8 cellular contexts compared by ENCODE assay signal in the genomic region with DNA sequence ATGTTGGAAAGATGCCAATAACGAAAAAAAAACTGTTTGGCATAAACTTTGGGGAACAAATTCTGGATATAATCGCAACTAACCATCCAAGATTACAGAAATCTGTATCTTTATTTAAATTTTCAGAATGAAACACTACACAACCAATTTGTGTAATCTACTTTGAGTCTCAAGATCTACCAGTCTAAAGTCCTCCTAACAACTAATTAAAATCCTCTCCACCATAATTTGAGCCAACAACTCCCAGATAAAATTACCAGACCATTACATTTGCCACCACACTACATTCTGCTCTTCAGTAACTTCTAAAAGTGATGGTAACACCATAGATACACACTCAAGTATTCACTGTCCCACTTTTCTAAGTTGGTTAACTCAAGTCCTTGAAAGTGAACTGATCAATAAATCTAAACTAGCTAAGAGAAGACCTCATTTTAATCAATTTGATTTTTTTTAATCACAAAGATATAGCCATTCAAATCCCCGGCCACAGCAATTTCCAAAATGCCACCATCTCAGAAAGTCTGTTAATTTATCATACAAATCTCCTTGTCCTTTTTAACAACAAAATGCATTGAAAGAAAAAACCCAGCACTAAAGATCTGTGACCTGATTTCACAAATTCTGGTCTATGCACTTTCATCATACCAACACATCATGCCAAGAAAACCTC. TPM values are rescaled to one million over a fixed set of nuclear protein-coding genes. Genes with fewer than 3 reads are reported as not detected.
A peak's percentile ranks its signal among the peaks of the same experiment; 100 is the strongest.
DNase-seq lines count a peak whose midpoint lies in the region; ATAC-seq, FAIRE-seq and TF ChIP-seq lines count a peak whose summit lies in the region.

No MANE protein-coding gene starts in this region.

- SMC1A ChIA-PET in GM12878 (lab: Charles Lee; ENCODE audit: uncharacterized antibody, unreplicated experiment), result interaction anchor here (0.7 to 12.1 kb wide), 8 partner anchors 10 to 240 kb away, joined by 3 to 112 read pairs (median 4); no protein-coding TSS in a partner anchor

- in situ Hi-C loops in GM12878 (cut with MboI), result no loop called here

- H3K27me3 ChIP-seq in cardiac muscle cell (no peaks in the 10 kb centered on the region), GM12878 (replicated peaks in 1 of 2; ENCODE audit: control insufficient read depth in 2 of 2, insufficient read depth in 2 of 2, low read length in 1 of 2) (no peaks in the 10 kb centered on the region), lower lobe of right lung (ENCODE audit: low read depth) (no peaks in the 10 kb centered on the region), upper lobe of right lung (no peaks in the 10 kb centered on the region)

- POLR2A ChIA-PET in GM12878 (lab: Charles Lee), result interaction anchor here (0.6 to 1.5 kb wide), 8 partner anchors 9 to 65 kb away, joined by 3 to 9 read pairs (median 3); no protein-coding TSS in a partner anchor

- peak overlapping the region; percentile 71 for H3K9ac ChIP-seq in GM12878 (ENCODE audit: control insufficient read depth, insufficient read depth, low read length)

- no TSS peak for BruUV-seq in GM12878 (replicated peaks; lab: Mats Ljungman, UMichigan)

- DNase-seq in cardiac muscle cell (ENCODE audit: low read depth in 1 of 2, low spot score in 1 of 2) (peak in 1 of 2 donors; percentile 63), Right ventricle myocardium inferior (ENCODE audit: missing footprints) (no peak), GM12878 (ENCODE audit: low read depth, low spot score) (no peak), lower lobe of right lung (no peak), upper lobe of right lung (no peak), NCI-H128 (lab: John Stamatoyannopoulos, UW; ENCODE audit: unreplicated experiment) (no peak), OCI-M2 (lab: John Stamatoyannopoulos, UW; ENCODE audit: unreplicated experiment) (no peak)

- CTCF ChIA-PET in GM12878 (lab: Yijun Ruan, JAX), result interaction anchor here (0.8 to 2.4 kb wide), 7 partner anchors 15 to 242 kb away, joined by 3 to 14 read pairs (median 5); no protein-coding TSS in a partner anchor

- TF ChIP-seq POLR2A in GM12878 (IDR thresholded peaks at IDR 0.05; ENCODE audit: low read depth, low read length), result no peak

- intact Hi-C loops in Right ventricle myocardium inferior (cut with DNase I) (no loop called here), GM12878 (cut with micrococcal nuclease; ENCODE audit: unreplicated experiment) (no loop called here), lower lobe of right lung (cut with DNase I) (no loop called here), upper lobe of right lung (cut with DNase I) (no loop called here)

- TF ChIP-seq RAD21 in GM12878 (IDR thresholded peaks at IDR 0.05; ENCODE audit: insufficient read depth, low read depth, low read length), result no peak

- peak overlapping the region; percentile 73 for H3K4me2 ChIP-seq in GM12878 (ENCODE audit: control insufficient read depth, insufficient read depth)

- no peak for TF ChIP-seq EP300 in GM12878 (IDR thresholded peaks at IDR 0.05; ENCODE audit: borderline replicate concordance in 1 of 2, control insufficient read depth in 1 of 2, low read depth in 2 of 2, low read length in 2 of 2)

- RAD21 ChIA-PET in GM12878 (lab: Charles Lee; ENCODE audit: unreplicated experiment), result interaction anchor here (0.6 to 4.4 kb wide), 7 partner anchors 14 to 240 kb away, joined by 3 to 30 read pairs (median 4); no protein-coding TSS in a partner anchor

- peak overlapping the region; percentile 100 for H3K27ac ChIP-seq in cardiac muscle cell
- no peak overlapping the region; the same call in 1 of the 2 replicates for H3K27ac ChIP-seq in GM12878 (ENCODE audit: control insufficient read depth, insufficient read depth)
- peak overlapping the region; percentile 99 for H3K27ac ChIP-seq in lower lobe of right lung
- peak overlapping the region; percentile 89 for H3K27ac ChIP-seq in upper lobe of right lung

- WGBS in GM12878 (ENCODE audit: insufficient coverage, insufficient replicate concordance, low lambda C conversion rate, missing lambda C conversion rate), result 48% methylated on average over 3 of the region's 3 CpGs

- H3K4me3 ChIP-seq in cardiac muscle cell (peak overlapping the region; percentile 80), GM12878 (peak overlapping the region; percentile 93), lower lobe of right lung (peak overlapping the region; percentile 89), upper lobe of right lung (peak overlapping the region; percentile 67)

- H3K36me3 ChIP-seq in cardiac muscle cell (peaks cover 2% of the 10 kb centered on the region), GM12878 (ENCODE audit: control insufficient read depth in 2 of 2, insufficient read depth in 2 of 2, low read length in 1 of 2) (no peaks in the 10 kb centered on the region), lower lobe of right lung (no peaks in the 10 kb centered on the region), upper lobe of right lung (no peaks in the 10 kb centered on the region)

- TF ChIP-seq CTCF in cardiac muscle cell (IDR thresholded peaks at IDR 0.05; ENCODE audit: low read depth, low read length) (no peak), GM12878 (IDR thresholded peaks at IDR 0.05 in 2 of 3, conservative IDR thresholded peaks at IDR 0.05 in 1 of 3; ENCODE audit: control insufficient read depth in 2 of 3, extremely low read depth in 1 of 3, insufficient read depth in 1 of 3, low read depth in 3 of 3, low read length in 3 of 3) (no peak), lower lobe of right lung (IDR thresholded peaks at IDR 0.05) (no peak), upper lobe of right lung (IDR thresholded peaks at IDR 0.05) (no peak)

- no peaks in the 10 kb centered on the region for H3K9me3 ChIP-seq in cardiac muscle cell (ENCODE audit: low read depth)
- no peaks in the 10 kb centered on the region for H3K9me3 ChIP-seq in GM12878 (replicated peaks; ENCODE audit: control insufficient read depth, insufficient read depth, low read length)
- H3K9me3 ChIP-seq in lower lobe of right lung, result no peaks in the 10 kb centered on the region
- no peaks in the 10 kb centered on the region for H3K9me3 ChIP-seq in upper lobe of right lung

- H3K79me2 ChIP-seq in GM12878 (ENCODE audit: control insufficient read depth, insufficient read depth, low read length), result peaks cover 61% of the 10 kb centered on the region

- no peak for ATAC-seq in Right ventricle myocardium inferior
- ATAC-seq in GM12878, result no peak
- no peak for ATAC-seq in lower lobe of right lung
- ATAC-seq in upper lobe of right lung, result no peak
- no peak for ATAC-seq in GM18873 (IDR thresholded peaks at IDR 0.05; ENCODE audit: low FRiP score, unreplicated experiment)

- FAIRE-seq in GM12878 (lab: Jason Lieb, UNC), result no peak

- H3K4me1 ChIP-seq in cardiac muscle cell (ENCODE audit: low read depth) (peaks cover 22% of the 10 kb centered on the region), GM12878 (ENCODE audit: control insufficient read depth, insufficient read depth, low read length) (no peaks in the 10 kb centered on the region; the same call in 1 of the 2 replicates), lower lobe of right lung (peaks cover 65% of the 10 kb centered on the region), upper lobe of right lung (peaks cover 55% of the 10 kb centered on the region)

- no peak overlapping the region for H2AFZ ChIP-seq in GM12878 (ENCODE audit: control insufficient read depth, low read depth, low read length)

- no peaks in the 10 kb centered on the region for H4K20me1 ChIP-seq in GM12878 (ENCODE audit: control insufficient read depth, insufficient read depth)

TF ChIP-seq in GM12878, 131 proteins besides CTCF, POLR2A, EP300 and RAD21 (continues in another document):
- no peak for TF ChIP-seq RAD51 (IDR thresholded peaks at IDR 0.05)
- TF ChIP-seq, protein P1, sequence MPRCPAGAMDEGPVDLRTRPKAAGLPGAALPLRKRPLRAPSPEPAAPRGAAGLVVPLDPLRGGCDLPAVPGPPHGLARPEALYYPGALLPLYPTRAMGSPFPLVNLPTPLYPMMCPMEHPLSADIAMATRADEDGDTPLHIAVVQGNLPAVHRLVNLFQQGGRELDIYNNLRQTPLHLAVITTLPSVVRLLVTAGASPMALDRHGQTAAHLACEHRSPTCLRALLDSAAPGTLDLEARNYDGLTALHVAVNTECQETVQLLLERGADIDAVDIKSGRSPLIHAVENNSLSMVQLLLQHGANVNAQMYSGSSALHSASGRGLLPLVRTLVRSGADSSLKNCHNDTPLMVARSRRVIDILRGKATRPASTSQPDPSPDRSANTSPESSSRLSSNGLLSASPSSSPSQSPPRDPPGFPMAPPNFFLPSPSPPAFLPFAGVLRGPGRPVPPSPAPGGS (IDR thresholded peaks at IDR 0.05; ENCODE audit: borderline replicate concordance, insufficient read depth, low read depth, low read length, poor library complexity, severe bottlenecking), result no peak

RNA-seq across cellular contexts. Expression of a gene that starts 1.9 kb away (rescaled TPM):
- total RNA-seq in cardiac muscle cell, result 26.8 and 26.9 TPM in 2 replicates
- polyA plus RNA-seq in cardiac muscle cell, result 46.4 and 64.8 TPM in 2 replicates
- 16.1 TPM for total RNA-seq in Right ventricle myocardium inferior
- 68.3 and 70.9 TPM in 2 replicates for total RNA-seq in GM12878 (2013; cell fraction: nucleolus; rRNA removed)
- 15.8 and 20.7 TPM in 2 replicates for total RNA-seq in GM12878 (2014; rRNA removed)
- 14.0 and 14.8 TPM in 2 replicates for total RNA-seq in GM12878 (2014; rRNA removed; fragmentation: Illumina TruSeq; extraction: Trizol)
- total RNA-seq in GM12878 (2021), result 12.4 and 14.0 TPM in 2 replicates
- 9.1 TPM for polyA plus RNA-seq in GM12878 (2011; ENCODE audit: low read depth)
- polyA plus RNA-seq in GM12878 (2011; rRNA removed), result 14.8 and 16.6 TPM in 2 replicates
- 11.3 and 12.5 TPM in 2 replicates for polyA plus RNA-seq in GM12878 (2011; cell fraction: cytosol; rRNA removed)
- polyA plus RNA-seq in GM12878 (2011; cell fraction: nucleus; rRNA removed), result 11.8 and 14.3 TPM in 2 replicates
- polyA plus RNA-seq in GM12878 (2012), result 11.7 and 12.2 TPM in 2 replicates
- 12.7 and 15.7 TPM in 2 replicates for polyA plus RNA-seq in GM12878 (2014; fragmentation: Illumina TruSeq; extraction: Trizol)
- polyA plus RNA-seq in GM12878 (2014; fragmentation: Nextera tagmentation; extraction: Ambion mirVana), result 1 to 10 TPM; 5.1 to 6.4 TPM
- polyA plus RNA-seq in GM12878 (2014; rRNA removed), result 10.8 and 13.4 TPM in 2 replicates
- 10 to 100 TPM; 13.7 to 21.1 TPM for polyA plus RNA-seq in GM12878 (2016; fragmentation: Nextera tagmentation; extraction: Ambion mirVana)
- 23.6 and 25.3 TPM in 2 replicates for polyA minus RNA-seq in GM12878 (2011; rRNA and poly(A)+ RNA removed)
- 12.0 and 12.3 TPM in 2 replicates for polyA minus RNA-seq in GM12878 (2011; cell fraction: cytosol; rRNA and poly(A)+ RNA removed)
- 14.3 and 29.7 TPM in 2 replicates for polyA minus RNA-seq in GM12878 (2011; cell fraction: nucleus; rRNA and poly(A)+ RNA removed)
- total RNA-seq in lower lobe of right lung, result 24.4 TPM
- total RNA-seq in upper lobe of right lung, result 24.8 TPM
